Comparison of ENCODE assay signal across 23 cellular contexts in the genomic region with DNA sequence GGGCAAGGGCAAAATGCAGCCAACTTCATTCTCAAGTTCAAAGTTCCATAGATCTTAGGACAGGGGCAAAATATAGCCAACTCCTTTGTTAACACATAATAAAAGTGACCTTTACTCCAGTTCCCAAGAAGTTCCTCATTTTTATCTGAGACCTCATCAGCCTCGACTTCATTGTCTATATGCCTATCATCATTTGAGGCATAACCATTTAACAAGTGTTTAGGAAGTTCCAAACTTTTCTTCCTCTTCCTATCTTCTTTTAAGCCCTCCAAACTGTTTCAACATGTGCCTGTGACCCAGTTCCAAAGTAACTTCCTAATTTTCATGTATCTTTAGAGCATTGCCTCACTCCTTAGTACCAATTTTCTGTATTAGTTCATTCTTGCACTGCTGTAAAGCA.
A peak's percentile ranks its signal among the peaks of the same experiment; 100 is the strongest.
DNase-seq lines count a peak whose midpoint lies in the region; ATAC-seq and TF ChIP-seq lines count a peak whose summit lies in the region.
"Had no signal": no experiment of that assay in that cellular context is flagged by ENCODE, and none has a peak within 500 bp of the region (broad histone marks: within the 10 kb centered on the region; RNA-seq: fewer than 3 reads in every experiment).

No MANE protein-coding gene starts in this region.

- DNase-seq in SIG-M5 treated with dmso at 0.1 percent for 504 hours (lab: John Stamatoyannopoulos, UW; ENCODE audit: unreplicated experiment), result peak; percentile 71
- no peak for DNase-seq in SIG-M5 (lab: John Stamatoyannopoulos, UW)
- peak; percentile 57 for DNase-seq in NB4 (ENCODE audit: low read depth)
- DNase-seq in SKM-1 (lab: John Stamatoyannopoulos, UW; ENCODE audit: unreplicated experiment), result peak; percentile 60
- no peak for DNase-seq in sciatic nerve (ENCODE audit: low spot score)
- no peak for DNase-seq in effector CD4-positive, alpha-beta T cell
- DNase-seq in iPS-NIHi7 (ENCODE audit: extremely low spot score), result no peak
- DNase-seq: ACHN; Caco-2; CD4-positive, alpha-beta memory T cell; DND-41; GM23248; HCEC 1CT; NCI-H1092; NCI-H1436 treated with DMSO at 0.1 percent for 48 hours; NCI-H1930; NCI-H510A; SHP77 treated with DMSO at 0.1 percent for 48 hours; T-helper 1 cell had no signal

- TF ChIP-seq POLR2A in NB4 (IDR thresholded peaks at IDR 0.05; ENCODE audit: extremely low read depth, insufficient read length), result no peak

- H3K4me3 ChIP-seq in NB4 (ENCODE audit: low read depth, low read length), result no peak overlapping the region
- H3K4me3 ChIP-seq: BLaER1 treated with 17β-estradiol and CSF1 and Interleukin-3, amounts not matched to agents 10 nM and 100 nM; GM12878; GM23248 had no signal

- intact Hi-C loops in sciatic nerve (cut with DNase I), result no loop called here

- TF ChIP-seq CTCF in NB4 (IDR thresholded peaks at IDR 0.05; ENCODE audit: low read depth, low read length), result no peak

- ATAC-seq in sciatic nerve, result peak; percentile 23
- no peak for ATAC-seq in HG02759 (IDR thresholded peaks at IDR 0.05; ENCODE audit: unreplicated experiment)
- ATAC-seq: GM12878, SK-N-SH treated with all-trans-retinoic acid at 6 μM for 48 hours had no signal

Comparison
In these comparisons a context has a peak if more than half of its experiments do, and no peak if none do; other contexts are left out.
1. DNase-seq: peak in SIG-M5 treated with dmso at 0.1 percent for 504 hours (single experiment), NB4 (single experiment) and SKM-1 (single experiment); none in SIG-M5 (single experiment), sciatic nerve (single experiment), effector CD4-positive, alpha-beta T cell (single experiment) and iPS-NIHi7 (single experiment).